Comparison of ENCODE assay signal across 1 cellular context in genomic region chr4:118325443-118325842, GRCh38.
TF ChIP-seq lines count a peak whose summit lies in the region.

No MANE protein-coding gene starts in this region.

TF ChIP-seq in K562, 482 proteins besides CTCF, POLR2A, EP300 and RAD21:
- TF ChIP-seq ZNF316 (IDR thresholded peaks at IDR 0.05) (peak; percentile 73), CHD2 (IDR thresholded peaks at IDR 0.05; ENCODE audit: low read depth, low read length) (no peak), ARNT (IDR thresholded peaks at IDR 0.05) (no peak), C11orf30 (IDR thresholded peaks at IDR 0.05; ENCODE audit: low read depth) (0 out of 2 replicates have a peak, but pooled peaks have one; percentile 31), MAFG (tag; conservative IDR thresholded peaks at IDR 0.05) (0 out of 2 replicates have a peak, but pooled peaks have one; percentile 19), ZNF655 (CRISPR knock-in tag; IDR thresholded peaks at IDR 0.05) (no peak)
